Comparison of ENCODE assay signal across 8 cellular contexts in the genomic region with DNA sequence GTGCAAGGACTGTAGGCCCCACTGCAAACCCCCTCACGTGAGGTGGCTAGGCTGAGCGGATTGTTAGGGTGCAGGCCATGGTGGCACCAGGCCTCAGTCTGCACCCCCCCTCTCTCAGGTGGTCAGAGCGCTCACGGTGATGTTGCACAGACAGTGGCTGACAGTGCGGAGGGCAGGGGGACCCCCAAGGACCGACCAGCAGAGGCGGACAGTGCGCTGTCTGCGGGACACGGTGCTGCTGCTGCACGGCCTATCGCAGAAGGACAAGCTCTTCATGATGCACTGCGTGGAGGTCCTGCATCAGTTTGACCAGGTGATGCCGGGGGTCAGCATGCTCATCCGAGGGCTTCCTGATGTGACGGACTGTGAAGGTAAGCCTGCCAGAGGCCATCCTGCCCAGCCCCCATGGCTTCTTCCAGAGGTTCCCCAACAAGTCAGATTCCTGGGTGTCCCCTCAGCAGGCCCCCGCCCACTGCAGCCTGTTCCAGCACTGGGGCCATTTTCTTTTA. TPM values are rescaled to one million over a fixed set of nuclear protein-coding genes. Genes with fewer than 3 reads are reported as not detected.
DNase-seq lines count a peak whose midpoint lies in the region; ATAC-seq, FAIRE-seq and TF ChIP-seq lines count a peak whose summit lies in the region.

No MANE protein-coding gene starts in this region.

- H3K79me2 ChIP-seq in HCT116 (ENCODE audit: insufficient read depth, low read length) (peaks cover 31% of the 10 kb centered on the region), HepG2 (ENCODE audit: insufficient read depth, low read length) (no peaks in the 10 kb centered on the region), smooth muscle cell (ENCODE audit: low read depth) (peaks cover 8% of the 10 kb centered on the region)

- peak overlapping the region; percentile 98 for H3K27ac ChIP-seq in HCT116 (ENCODE audit: low read depth, low read length)
- H3K27ac ChIP-seq in HepG2 (ENCODE audit: extremely low read length, insufficient read depth, low read length), result peak overlapping the region; percentile 85
- peak overlapping the region; percentile 98 for H3K27ac ChIP-seq in smooth muscle cell (ENCODE audit: low read depth)

- no peak overlapping the region for H3K4me3 ChIP-seq in HCT116 (replicated peaks in 1 of 2; ENCODE audit: low read depth in 1 of 2, low read length in 2 of 2)
- no peak overlapping the region for H3K4me3 ChIP-seq in adipocyte (ENCODE audit: low read length)
- no peak overlapping the region for H3K4me3 ChIP-seq in HepG2 (replicated peaks in 1 of 3; ENCODE audit: insufficient read depth in 1 of 3, low read depth in 2 of 3, low read length in 3 of 3)
- no peak overlapping the region for H3K4me3 ChIP-seq in smooth muscle cell

- H3K9me2 ChIP-seq in HCT116 (ENCODE audit: insufficient read depth), result no peaks in the 10 kb centered on the region

- intact Hi-C loops in HCT116 (cut with micrococcal nuclease), result loop anchor here (1.0 to 2.0 kb wide), 3 partner anchors 43 to 170 kb away; partner anchors contain the start of gene SLC26A6
- intact Hi-C loops in HepG2 (cut with micrococcal nuclease; ENCODE audit: unreplicated experiment), result loop anchor here (1.0 kb wide), 2 partner anchors 43 to 84 kb away; no protein-coding TSS in a partner anchor

- RAD21 ChIA-PET in HCT116 (lab: Charles Lee; ENCODE audit: low non-redundant PET in 1 of 2, low total read pairs in 2 of 2, uncharacterized antibody in 2 of 2, unreplicated experiment in 2 of 2), result interaction anchor here (1.0 to 1.7 kb wide), 2 partner anchors 84 to 85 kb away, joined by 3 to 6 read pairs; no protein-coding TSS in a partner anchor

- H3K4me2 ChIP-seq in HCT116 (ENCODE audit: low read length) (peak overlapping the region; percentile 92), HepG2 (ENCODE audit: low read depth, low read length) (no peak overlapping the region), smooth muscle cell (no peak overlapping the region)

- H3K4me1 ChIP-seq in HCT116 (ENCODE audit: control insufficient read depth in 1 of 2, insufficient read depth in 2 of 2, low read length in 2 of 2) (peaks cover 16 to 33% of the 10 kb centered on the region in 2 experiments), adipocyte (ENCODE audit: control insufficient read depth, insufficient read depth, low read length) (peaks cover 29% of the 10 kb centered on the region), HepG2 (ENCODE audit: insufficient read depth, low read length) (peaks cover 41% of the 10 kb centered on the region), smooth muscle cell (ENCODE audit: low read depth) (peaks cover 10% of the 10 kb centered on the region)

- H3K9ac ChIP-seq in HCT116 (ENCODE audit: low read length) (peak overlapping the region; percentile 82), adipocyte (ENCODE audit: low read length) (peak overlapping the region; percentile 93), HepG2 (ENCODE audit: insufficient read depth, low read depth, low read length) (no peak overlapping the region), smooth muscle cell (ENCODE audit: low read depth) (peak overlapping the region; percentile 58)

- BruUV-seq in HCT116 (replicated peaks; lab: Mats Ljungman, UMichigan), result no TSS peak
- no TSS peak for BruUV-seq in HepG2 (replicated peaks; lab: Mats Ljungman, UMichigan)

- H3F3A ChIP-seq in smooth muscle cell (ENCODE audit: low read depth), result peaks cover 10% of the 10 kb centered on the region

- in situ Hi-C loops in HepG2 (cut with HindIII; ENCODE audit: extremely low pct_ligation_motif_present, low pct_unique_long_range_greater_than_20kb), result loop anchor here (5.0 kb wide), 2 partner anchors 38 to 93 kb away; partner anchors contain the start of genes PFKFB4 and SHISA5

- no peak for TF ChIP-seq EP300 in HepG2 (IDR thresholded peaks at IDR 0.05; ENCODE audit: low read depth in 2 of 2, low read length in 2 of 2)
- TF ChIP-seq EP300 in HepG2 (CRISPR knock-in tag; IDR thresholded peaks at IDR 0.05; ENCODE audit: borderline replicate concordance), result no peak

- H4K20me1 ChIP-seq in HCT116 (ENCODE audit: insufficient read depth), result no peaks in the 10 kb centered on the region
- no peaks in the 10 kb centered on the region for H4K20me1 ChIP-seq in HepG2 (ENCODE audit: insufficient read depth, low read length)
- no peaks in the 10 kb centered on the region for H4K20me1 ChIP-seq in smooth muscle cell (ENCODE audit: low read depth)

- H3K9me3 ChIP-seq in HCT116 (ENCODE audit: control insufficient read depth in 1 of 2, insufficient read depth in 1 of 2, low read depth in 1 of 2, low read length in 2 of 2), result no peaks in the 10 kb centered on the region
- H3K9me3 ChIP-seq in adipocyte (ENCODE audit: control insufficient read depth, low read length), result no peaks in the 10 kb centered on the region
- no peaks in the 10 kb centered on the region for H3K9me3 ChIP-seq in HepG2 (ENCODE audit: low read length)
- no peaks in the 10 kb centered on the region for H3K9me3 ChIP-seq in smooth muscle cell (replicated peaks; ENCODE audit: low read depth)

- WGBS in HepG2 (ENCODE audit: low lambda C conversion rate), result 100% methylated on average over 2 of the region's 17 CpGs
- 96% methylated on average over 16 of the region's 17 CpGs for WGBS in smooth muscle cell (ENCODE audit: low lambda C conversion rate)

- CTCF ChIA-PET in HCT116 (lab: Charles Lee), result interaction anchor here (0.9 to 3.3 kb wide), 3 partner anchors 9 to 85 kb away, joined by 3 to 19 read pairs (median 3); no protein-coding TSS in a partner anchor
- CTCF ChIA-PET in HepG2 (lab: Yijun Ruan, JAX; ENCODE audit: low intra/inter-chr PET ratio, low total read pairs), result interaction anchor here (1.3 to 1.8 kb wide), 3 partner anchors 18 to 84 kb away, joined by 3 to 39 read pairs (median 17); partner anchors contain the start of gene ATRIP

- no peak for TF ChIP-seq POLR2A in HCT116 (IDR thresholded peaks at IDR 0.05; ENCODE audit: borderline replicate concordance, extremely low read depth, insufficient read depth, insufficient read length)
- TF ChIP-seq POLR2A in HepG2 (IDR thresholded peaks at IDR 0.05; ENCODE audit: insufficient read depth in 1 of 2, low read depth in 2 of 2, low read length in 2 of 2), result no peak

- POLR2A ChIA-PET in HCT116 (lab: Charles Lee) (no interaction called here), HepG2 (lab: Yijun Ruan, JAX) (interaction anchor here (3.8 kb wide), 1 partner anchor 9 kb away, joined by 17 read pairs; no protein-coding TSS in a partner anchor)

- DNase-seq in HCT116 (ENCODE audit: low read depth, low spot score) (no peak), adipocyte (ENCODE audit: low read depth) (no peak), HepG2 (ENCODE audit: low spot score) (no peak), smooth muscle cell (lab: John Stamatoyannopoulos, UW; ENCODE audit: unreplicated experiment) (no peak), T1000 (lab: John Stamatoyannopoulos, UW) (no peak), DMS 273 treated with DMSO at 0.1 percent for 48 hours (lab: John Stamatoyannopoulos, UW) (no peak), dedifferentiated amniotic fluid mesenchymal stem cell (ENCODE audit: extremely low spot score) (no peak)

- no peak for ATAC-seq in HCT116
- no peak for ATAC-seq in HepG2
- ATAC-seq in HG03521 (IDR thresholded peaks at IDR 0.05; ENCODE audit: unreplicated experiment), result no peak

- FAIRE-seq in HepG2 (lab: Jason Lieb, UNC), result no peak

- no peak for TF ChIP-seq CTCF in HCT116 (IDR thresholded peaks at IDR 0.05 in 2 of 3, conservative IDR thresholded peaks at IDR 0.05 in 1 of 3; ENCODE audit: borderline replicate concordance in 1 of 3, insufficient read depth in 1 of 3, low read depth in 2 of 3, low read length in 2 of 3)
- TF ChIP-seq CTCF in HepG2 (CRISPR knock-in tag; IDR thresholded peaks at IDR 0.05), result no peak
- no peak for TF ChIP-seq CTCF in smooth muscle cell (IDR thresholded peaks at IDR 0.05; ENCODE audit: borderline replicate concordance, insufficient read depth, poor library complexity, severe bottlenecking)

- no peak for TF ChIP-seq RAD21 in HCT116 (IDR thresholded peaks at IDR 0.05; ENCODE audit: low read depth)
- TF ChIP-seq RAD21 in HepG2 (CRISPR knock-in tag; IDR thresholded peaks at IDR 0.05), result no peak

- peaks cover 12 to 28% of the 10 kb centered on the region in 2 experiments for H3K36me3 ChIP-seq in HCT116 (ENCODE audit: control insufficient read depth in 1 of 2, insufficient read depth in 2 of 2, low read length in 2 of 2)
- peaks cover 46% of the 10 kb centered on the region for H3K36me3 ChIP-seq in adipocyte (ENCODE audit: control insufficient read depth, insufficient read depth, low read length, severe bottlenecking)
- H3K36me3 ChIP-seq in HepG2 (replicated peaks in 1 of 2; ENCODE audit: control insufficient read depth in 1 of 2, insufficient read depth in 2 of 2, low read length in 2 of 2), result peaks cover 6 to 26% of the 10 kb centered on the region in 2 experiments
- no peaks in the 10 kb centered on the region for H3K36me3 ChIP-seq in smooth muscle cell (ENCODE audit: low read depth)

- H3K27me3 ChIP-seq in HCT116 (ENCODE audit: insufficient read depth, low read length), result no peaks in the 10 kb centered on the region
- no peaks in the 10 kb centered on the region for H3K27me3 ChIP-seq in adipocyte (replicated peaks; ENCODE audit: control insufficient read depth, insufficient read depth, low read length)
- H3K27me3 ChIP-seq in HepG2 (ENCODE audit: control insufficient read depth in 1 of 2, insufficient read depth in 2 of 2, low read length in 2 of 2), result no peaks in the 10 kb centered on the region
- no peaks in the 10 kb centered on the region for H3K27me3 ChIP-seq in smooth muscle cell (ENCODE audit: low read depth)

- H2AFZ ChIP-seq in HCT116 (ENCODE audit: low read depth, low read length, poor library complexity, severe bottlenecking), result no peak overlapping the region
- H2AFZ ChIP-seq in HepG2 (ENCODE audit: low read length), result no peak overlapping the region
- no peak overlapping the region for H2AFZ ChIP-seq in smooth muscle cell (ENCODE audit: low read depth)

RNA-seq across cellular contexts. Expression of gene ATRIP, which starts 18.2 kb away (rescaled TPM):
- 15.6 TPM for total RNA-seq in HCT116 (2021; ENCODE audit: unreplicated experiment)
- 10.0 and 10.3 TPM in 2 replicates for polyA plus RNA-seq in HCT116 (2012)
- 11.4 and 12.5 TPM in 2 replicates for total RNA-seq in HepG2 (2016; rRNA removed; fragmentation: Illumina TruSeq; extraction: Trizol)
- total RNA-seq in HepG2 (2016; cell fraction: cytosol; rRNA removed; fragmentation: Illumina TruSeq; extraction: Trizol; ENCODE audit: low read depth), result 2.6 and 2.7 TPM in 2 replicates
- 9.5 and 10.4 TPM in 2 replicates for total RNA-seq in HepG2 (2016; cell fraction: insoluble cytoplasmic fraction; rRNA removed; fragmentation: Illumina TruSeq; extraction: Trizol)
- total RNA-seq in HepG2 (2016; cell fraction: membrane; rRNA removed; fragmentation: Illumina TruSeq; extraction: Trizol), result 2.4 and 3.4 TPM in 2 replicates
- 7.4 and 11.0 TPM in 2 replicates for total RNA-seq in HepG2 (2016; cell fraction: nucleus; rRNA removed; fragmentation: Illumina TruSeq; extraction: Trizol)
- 5.1 and 5.3 TPM in 2 replicates for polyA plus RNA-seq in HepG2 (2011; rRNA removed)
- 3.7 and 4.7 TPM in 2 replicates for polyA plus RNA-seq in HepG2 (2011; cell fraction: cytosol; rRNA removed)
- polyA plus RNA-seq in HepG2 (2011; cell fraction: nucleus; rRNA removed), result 12.6 and 13.3 TPM in 2 replicates
- 3.2 and 4.1 TPM in 2 replicates for polyA plus RNA-seq in HepG2 (2012)
- 0.97 and 1.0 TPM in 2 replicates for polyA plus RNA-seq in HepG2 (2016; cell fraction: cytosol; fragmentation: Illumina TruSeq; extraction: Trizol; ENCODE audit: low read depth)
- 7.8 and 11.5 TPM in 2 replicates for polyA plus RNA-seq in HepG2 (2016; cell fraction: insoluble cytoplasmic fraction; fragmentation: Illumina TruSeq; extraction: Trizol; ENCODE audit: low read depth)
- 1.2 and 1.5 TPM in 2 replicates for polyA plus RNA-seq in HepG2 (2016; cell fraction: membrane; fragmentation: Illumina TruSeq; extraction: Trizol; ENCODE audit: low read depth)
- polyA plus RNA-seq in HepG2 (2016; cell fraction: nucleus; fragmentation: Illumina TruSeq; extraction: Trizol; ENCODE audit: insufficient read depth, low read depth), result 14.7 and 21.6 TPM in 2 replicates
- polyA minus RNA-seq in HepG2 (2011; rRNA and poly(A)+ RNA removed; ENCODE audit: low replicate concordance), result 11.5 and 35.8 TPM in 2 replicates
- polyA minus RNA-seq in HepG2 (2011; cell fraction: cytosol; rRNA and poly(A)+ RNA removed), result 2.1 and 3.8 TPM in 2 replicates
- polyA minus RNA-seq in HepG2 (2011; cell fraction: nucleus; rRNA and poly(A)+ RNA removed), result 5.2 and 9.8 TPM in 2 replicates
- total RNA-seq in smooth muscle cell, result 4.0 and 5.5 TPM in 2 replicates
- 5.7 and 7.3 TPM in 2 replicates for polyA plus RNA-seq in smooth muscle cell

RNA-seq across cellular contexts. Expression of gene TMA7, which starts 24.7 kb away (rescaled TPM):
- total RNA-seq in HCT116 (2021; ENCODE audit: unreplicated experiment) (334 TPM), HepG2 (2016; rRNA removed; fragmentation: Illumina TruSeq; extraction: Trizol) (486 and 510 TPM in 2 replicates), smooth muscle cell (310 and 343 TPM in 2 replicates)
- polyA plus RNA-seq in HCT116 (2012), result 294 and 408 TPM in 2 replicates
- 913 and 1,296 TPM in 2 replicates for total RNA-seq in HepG2 (2016; cell fraction: cytosol; rRNA removed; fragmentation: Illumina TruSeq; extraction: Trizol; ENCODE audit: low read depth)
- total RNA-seq in HepG2 (2016; cell fraction: insoluble cytoplasmic fraction; rRNA removed; fragmentation: Illumina TruSeq; extraction: Trizol), result 511 and 522 TPM in 2 replicates
- total RNA-seq in HepG2 (2016; cell fraction: membrane; rRNA removed; fragmentation: Illumina TruSeq; extraction: Trizol), result 763 and 886 TPM in 2 replicates
- total RNA-seq in HepG2 (2016; cell fraction: nucleus; rRNA removed; fragmentation: Illumina TruSeq; extraction: Trizol), result 177 and 187 TPM in 2 replicates
- polyA plus RNA-seq in HepG2 (2011; rRNA removed) (80.9 and 100 TPM in 2 replicates), smooth muscle cell (491 and 511 TPM in 2 replicates)
- polyA plus RNA-seq in HepG2 (2011; cell fraction: cytosol; rRNA removed), result 69.9 and 96.6 TPM in 2 replicates
- polyA plus RNA-seq in HepG2 (2011; cell fraction: nucleus; rRNA removed), result 23.2 and 42.0 TPM in 2 replicates
- 194 and 244 TPM in 2 replicates for polyA plus RNA-seq in HepG2 (2012)
- 1,200 and 1,620 TPM in 2 replicates for polyA plus RNA-seq in HepG2 (2016; cell fraction: cytosol; fragmentation: Illumina TruSeq; extraction: Trizol; ENCODE audit: low read depth)
- polyA plus RNA-seq in HepG2 (2016; cell fraction: insoluble cytoplasmic fraction; fragmentation: Illumina TruSeq; extraction: Trizol; ENCODE audit: low read depth), result 517 and 532 TPM in 2 replicates
- 742 and 956 TPM in 2 replicates for polyA plus RNA-seq in HepG2 (2016; cell fraction: membrane; fragmentation: Illumina TruSeq; extraction: Trizol; ENCODE audit: low read depth)
- 336 and 389 TPM in 2 replicates for polyA plus RNA-seq in HepG2 (2016; cell fraction: nucleus; fragmentation: Illumina TruSeq; extraction: Trizol; ENCODE audit: insufficient read depth, low read depth)
- polyA minus RNA-seq in HepG2 (2011; rRNA and poly(A)+ RNA removed; ENCODE audit: low replicate concordance), result 4.4 and 15.7 TPM in 2 replicates
- 18.7 and 23.2 TPM in 2 replicates for polyA minus RNA-seq in HepG2 (2011; cell fraction: cytosol; rRNA and poly(A)+ RNA removed)
- 18.4 and 25.9 TPM in 2 replicates for polyA minus RNA-seq in HepG2 (2011; cell fraction: nucleus; rRNA and poly(A)+ RNA removed)

RNA-seq across cellular contexts. Expression of gene CCDC51, which starts 24.8 kb away (rescaled TPM):
- total RNA-seq in HCT116 (2021; ENCODE audit: unreplicated experiment), result 29.3 TPM
- 21.0 and 26.8 TPM in 2 replicates for polyA plus RNA-seq in HCT116 (2012)
- total RNA-seq in HepG2 (2016; rRNA removed; fragmentation: Illumina TruSeq; extraction: Trizol), result 29.4 and 38.3 TPM in 2 replicates
- 7.6 and 8.2 TPM in 2 replicates for total RNA-seq in HepG2 (2016; cell fraction: cytosol; rRNA removed; fragmentation: Illumina TruSeq; extraction: Trizol; ENCODE audit: low read depth)
- total RNA-seq in HepG2 (2016; cell fraction: insoluble cytoplasmic fraction; rRNA removed; fragmentation: Illumina TruSeq; extraction: Trizol), result 33.5 and 38.7 TPM in 2 replicates
- 12.2 and 12.5 TPM in 2 replicates for total RNA-seq in HepG2 (2016; cell fraction: membrane; rRNA removed; fragmentation: Illumina TruSeq; extraction: Trizol)
- 12.4 and 13.6 TPM in 2 replicates for total RNA-seq in HepG2 (2016; cell fraction: nucleus; rRNA removed; fragmentation: Illumina TruSeq; extraction: Trizol)
- 15.5 and 18.1 TPM in 2 replicates for polyA plus RNA-seq in HepG2 (2011; rRNA removed)
- 16.8 and 19.2 TPM in 2 replicates for polyA plus RNA-seq in HepG2 (2011; cell fraction: cytosol; rRNA removed)
- 6.5 and 8.5 TPM in 2 replicates for polyA plus RNA-seq in HepG2 (2011; cell fraction: nucleus; rRNA removed)
- 8.4 and 9.8 TPM in 2 replicates for polyA plus RNA-seq in HepG2 (2012)
- 3.9 and 4.9 TPM in 2 replicates for polyA plus RNA-seq in HepG2 (2016; cell fraction: cytosol; fragmentation: Illumina TruSeq; extraction: Trizol; ENCODE audit: low read depth)
- 29.3 and 29.9 TPM in 2 replicates for polyA plus RNA-seq in HepG2 (2016; cell fraction: insoluble cytoplasmic fraction; fragmentation: Illumina TruSeq; extraction: Trizol; ENCODE audit: low read depth)
- polyA plus RNA-seq in HepG2 (2016; cell fraction: membrane; fragmentation: Illumina TruSeq; extraction: Trizol; ENCODE audit: low read depth), result 8.0 TPM in 2 replicates
- 16.3 and 19.0 TPM in 2 replicates for polyA plus RNA-seq in HepG2 (2016; cell fraction: nucleus; fragmentation: Illumina TruSeq; extraction: Trizol; ENCODE audit: insufficient read depth, low read depth)
- polyA minus RNA-seq in HepG2 (2011; rRNA and poly(A)+ RNA removed; ENCODE audit: low replicate concordance), result 11.3 and 25.4 TPM in 2 replicates
- polyA minus RNA-seq in HepG2 (2011; cell fraction: cytosol; rRNA and poly(A)+ RNA removed), result 4.5 and 4.7 TPM in 2 replicates
- 3.0 and 3.3 TPM in 2 replicates for polyA minus RNA-seq in HepG2 (2011; cell fraction: nucleus; rRNA and poly(A)+ RNA removed)
- total RNA-seq in smooth muscle cell, result 9.0 and 20.7 TPM in 2 replicates
- polyA plus RNA-seq in smooth muscle cell, result 17.8 and 18.3 TPM in 2 replicates

RNA-seq across cellular contexts. Expression of gene PLXNB1, which starts 34.9 kb away (rescaled TPM):
- total RNA-seq in HCT116 (2021; ENCODE audit: unreplicated experiment), result 35.6 TPM
- 29.6 and 32.1 TPM in 2 replicates for polyA plus RNA-seq in HCT116 (2012)
- 25.4 and 86.0 TPM in 2 replicates for total RNA-seq in HepG2 (2016; rRNA removed; fragmentation: Illumina TruSeq; extraction: Trizol)
- 33.1 and 33.9 TPM in 2 replicates for total RNA-seq in HepG2 (2016; cell fraction: cytosol; rRNA removed; fragmentation: Illumina TruSeq; extraction: Trizol; ENCODE audit: low read depth)
- 23.9 and 92.3 TPM in 2 replicates for total RNA-seq in HepG2 (2016; cell fraction: insoluble cytoplasmic fraction; rRNA removed; fragmentation: Illumina TruSeq; extraction: Trizol)
- 30.7 and 31.8 TPM in 2 replicates for total RNA-seq in HepG2 (2016; cell fraction: membrane; rRNA removed; fragmentation: Illumina TruSeq; extraction: Trizol)
- 140 and 158 TPM in 2 replicates for total RNA-seq in HepG2 (2016; cell fraction: nucleus; rRNA removed; fragmentation: Illumina TruSeq; extraction: Trizol)
- 143 and 179 TPM in 2 replicates for polyA plus RNA-seq in HepG2 (2011; rRNA removed)
- 71.5 and 83.2 TPM in 2 replicates for polyA plus RNA-seq in HepG2 (2011; cell fraction: cytosol; rRNA removed)
- polyA plus RNA-seq in HepG2 (2011; cell fraction: nucleus; rRNA removed), result 1,144 and 1,345 TPM in 2 replicates
- 140 and 149 TPM in 2 replicates for polyA plus RNA-seq in HepG2 (2012)
- 5.5 and 6.7 TPM in 2 replicates for polyA plus RNA-seq in HepG2 (2016; cell fraction: cytosol; fragmentation: Illumina TruSeq; extraction: Trizol; ENCODE audit: low read depth)
- 23.3 and 26.9 TPM in 2 replicates for polyA plus RNA-seq in HepG2 (2016; cell fraction: insoluble cytoplasmic fraction; fragmentation: Illumina TruSeq; extraction: Trizol; ENCODE audit: low read depth)
- 12.8 and 12.9 TPM in 2 replicates for polyA plus RNA-seq in HepG2 (2016; cell fraction: membrane; fragmentation: Illumina TruSeq; extraction: Trizol; ENCODE audit: low read depth)
- 420 and 470 TPM in 2 replicates for polyA plus RNA-seq in HepG2 (2016; cell fraction: nucleus; fragmentation: Illumina TruSeq; extraction: Trizol; ENCODE audit: insufficient read depth, low read depth)
- 83.4 and 325 TPM in 2 replicates for polyA minus RNA-seq in HepG2 (2011; rRNA and poly(A)+ RNA removed; ENCODE audit: low replicate concordance)
- polyA minus RNA-seq in HepG2 (2011; cell fraction: cytosol; rRNA and poly(A)+ RNA removed), result 54.4 and 79.5 TPM in 2 replicates
- polyA minus RNA-seq in HepG2 (2011; cell fraction: nucleus; rRNA and poly(A)+ RNA removed), result 295 and 329 TPM in 2 replicates
- 24.7 and 26.9 TPM in 2 replicates for total RNA-seq in smooth muscle cell
- 15.5 and 27.5 TPM in 2 replicates for polyA plus RNA-seq in smooth muscle cell

RNA-seq across cellular contexts. Expression of gene SHISA5, which starts 39.2 kb away (rescaled TPM):
- total RNA-seq in HCT116 (2021; ENCODE audit: unreplicated experiment), result 104 TPM
- polyA plus RNA-seq in HCT116 (2012), result 121 and 134 TPM in 2 replicates
- total RNA-seq in HepG2 (2016; rRNA removed; fragmentation: Illumina TruSeq; extraction: Trizol), result 74.3 and 91.4 TPM in 2 replicates
- 90.2 and 104 TPM in 2 replicates for total RNA-seq in HepG2 (2016; cell fraction: cytosol; rRNA removed; fragmentation: Illumina TruSeq; extraction: Trizol; ENCODE audit: low read depth)
- total RNA-seq in HepG2 (2016; cell fraction: insoluble cytoplasmic fraction; rRNA removed; fragmentation: Illumina TruSeq; extraction: Trizol), result 67.1 and 95.9 TPM in 2 replicates
- 162 and 190 TPM in 2 replicates for total RNA-seq in HepG2 (2016; cell fraction: membrane; rRNA removed; fragmentation: Illumina TruSeq; extraction: Trizol)
- 45.3 and 51.5 TPM in 2 replicates for total RNA-seq in HepG2 (2016; cell fraction: nucleus; rRNA removed; fragmentation: Illumina TruSeq; extraction: Trizol)
- 75.8 and 83.0 TPM in 2 replicates for polyA plus RNA-seq in HepG2 (2011; rRNA removed)
- polyA plus RNA-seq in HepG2 (2011; cell fraction: cytosol; rRNA removed), result 82.9 and 103 TPM in 2 replicates
- polyA plus RNA-seq in HepG2 (2011; cell fraction: nucleus; rRNA removed), result 54.8 and 59.4 TPM in 2 replicates
- 68.4 and 68.8 TPM in 2 replicates for polyA plus RNA-seq in HepG2 (2012)
- 116 and 135 TPM in 2 replicates for polyA plus RNA-seq in HepG2 (2016; cell fraction: cytosol; fragmentation: Illumina TruSeq; extraction: Trizol; ENCODE audit: low read depth)
- 71.7 and 96.4 TPM in 2 replicates for polyA plus RNA-seq in HepG2 (2016; cell fraction: insoluble cytoplasmic fraction; fragmentation: Illumina TruSeq; extraction: Trizol; ENCODE audit: low read depth)
- polyA plus RNA-seq in HepG2 (2016; cell fraction: membrane; fragmentation: Illumina TruSeq; extraction: Trizol; ENCODE audit: low read depth), result 203 and 209 TPM in 2 replicates
- 89.8 and 103 TPM in 2 replicates for polyA plus RNA-seq in HepG2 (2016; cell fraction: nucleus; fragmentation: Illumina TruSeq; extraction: Trizol; ENCODE audit: insufficient read depth, low read depth)
- 147 and 175 TPM in 2 replicates for polyA minus RNA-seq in HepG2 (2011; rRNA and poly(A)+ RNA removed; ENCODE audit: low replicate concordance)
- polyA minus RNA-seq in HepG2 (2011; cell fraction: cytosol; rRNA and poly(A)+ RNA removed), result 34.9 and 49.9 TPM in 2 replicates
- 11.2 and 15.8 TPM in 2 replicates for polyA minus RNA-seq in HepG2 (2011; cell fraction: nucleus; rRNA and poly(A)+ RNA removed)
- 111 and 124 TPM in 2 replicates for total RNA-seq in smooth muscle cell
- 297 and 333 TPM in 2 replicates for polyA plus RNA-seq in smooth muscle cell
